Comparison of ENCODE assay signal across 1 cellular context in the genomic region with DNA sequence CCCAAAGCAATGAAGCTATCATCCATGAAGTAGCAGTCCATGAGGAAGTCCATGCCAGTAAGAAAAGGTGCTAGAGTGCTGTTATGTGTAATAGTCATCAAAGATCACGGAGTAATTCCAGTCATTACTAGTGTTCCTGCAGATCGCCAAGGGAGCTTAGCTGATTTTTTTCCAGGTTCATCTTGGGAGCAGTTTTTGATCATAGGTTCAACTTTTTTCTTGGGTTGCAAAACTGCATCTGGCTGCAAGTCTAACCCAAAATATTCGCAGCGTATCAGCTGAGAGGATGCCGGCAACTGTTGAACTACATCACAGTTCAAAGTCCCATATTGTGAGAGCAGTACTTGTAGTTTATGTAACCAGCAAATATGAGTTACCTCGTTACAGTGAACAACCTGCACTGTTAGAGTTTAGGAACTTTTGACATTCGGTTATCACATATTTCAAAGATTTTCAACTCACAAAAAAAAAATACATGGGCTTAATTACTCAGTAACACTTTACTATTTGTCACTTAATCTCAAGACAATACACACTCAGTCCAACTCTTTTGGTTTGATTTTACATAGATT.
TF ChIP-seq lines count a peak whose summit lies in the region.

No MANE protein-coding gene starts in this region.

TF ChIP-seq in endothelial cell of umbilical vein, 7 proteins besides CTCF, POLR2A, EP300 and RAD21:
- TF ChIP-seq EZH2 (IDR thresholded peaks at IDR 0.05; ENCODE audit: borderline replicate concordance, low read depth, low read length, severe bottlenecking) = no peak
- TF ChIP-seq, protein P1, sequence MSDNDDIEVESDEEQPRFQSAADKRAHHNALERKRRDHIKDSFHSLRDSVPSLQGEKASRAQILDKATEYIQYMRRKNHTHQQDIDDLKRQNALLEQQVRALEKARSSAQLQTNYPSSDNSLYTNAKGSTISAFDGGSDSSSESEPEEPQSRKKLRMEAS (IDR thresholded peaks at IDR 0.05; ENCODE audit: insufficient read depth, insufficient read length) = no peak
- TF ChIP-seq GATA2 (IDR thresholded peaks at IDR 0.05; ENCODE audit: insufficient read depth, insufficient read length, low read depth, low read length) = no peak
- no peak for TF ChIP-seq FOS (IDR thresholded peaks at IDR 0.05; ENCODE audit: borderline replicate concordance, insufficient read depth, low read length)
- no peak for TF ChIP-seq JUN (IDR thresholded peaks at IDR 0.05; ENCODE audit: borderline replicate concordance, insufficient read depth, insufficient read length, low read depth)
- no peak for TF ChIP-seq POLR2AphosphoS5 (IDR thresholded peaks at IDR 0.05; ENCODE audit: insufficient read depth, low read depth, low read length)
- no peak for TF ChIP-seq MYC (IDR thresholded peaks at IDR 0.05; ENCODE audit: low read depth, low read length)
